ENCODE assay signal across 9 cellular contexts in genomic region chr20:34390769-34391447, GRCh38. TPM values are rescaled to one million over a fixed set of nuclear protein-coding genes. Genes with fewer than 3 reads are reported as not detected.
DNase-seq lines count a peak whose midpoint lies in the region; ATAC-seq and TF ChIP-seq lines count a peak whose summit lies in the region.
"Had no signal": no experiment of that assay in that cellular context is flagged by ENCODE, and none has a peak within 500 bp of the region (broad histone marks: within the 10 kb centered on the region; RNA-seq: fewer than 3 reads in every experiment).

No MANE protein-coding gene starts in this region.

- no peaks in the 10 kb centered on the region for H3K9me3 Mint-ChIP-seq in naive thymus-derived CD8-positive, alpha-beta T cell
- H3K9me3 Mint-ChIP-seq: IgD-negative memory B cell had no signal

- peak overlapping the region; percentile 42 for H3K9ac ChIP-seq in GM23248
- H3K9ac ChIP-seq in endocrine pancreas (ENCODE audit: control insufficient read depth, insufficient read depth, low read length), result no peak overlapping the region

- peaks cover 17 to 58% (median 34%) of the 10 kb centered on the region in 4 donors for H3K4me1 Mint-ChIP-seq in naive thymus-derived CD8-positive, alpha-beta T cell

- intact Hi-C loops in sigmoid colon (cut with DNase I), result no loop called here

- H3K4me3 ChIP-seq in GM23248 (peak overlapping the region; percentile 20; the same call in 1 of the 2 replicates), endocrine pancreas (ENCODE audit: control insufficient read depth, insufficient read depth, low read length) (peak overlapping the region; percentile 22), sigmoid colon (no peak overlapping the region)

- peaks cover 8% of the 10 kb centered on the region for H4K20me1 ChIP-seq in GM23248 (ENCODE audit: insufficient read depth)

- no peaks in the 10 kb centered on the region for H3K27me3 Mint-ChIP-seq in naive thymus-derived CD8-positive, alpha-beta T cell
- H3K27me3 Mint-ChIP-seq: IgD-negative memory B cell had no signal

- no peak for TF ChIP-seq EP300 in sigmoid colon (IDR thresholded peaks at IDR 0.05)

- POLR2A ChIA-PET in RWPE1 (lab: Yijun Ruan, JAX; ENCODE audit: low non-redundant PET), result no interaction called here
- POLR2A ChIA-PET in naive thymus-derived CD8-positive, alpha-beta T cell (lab: Charles Lee), result no interaction called here

- peaks cover 34% of the 10 kb centered on the region for H3F3A ChIP-seq in GM23248 (ENCODE audit: insufficient read depth)

- no peaks in the 10 kb centered on the region for H3K9me3 ChIP-seq in GM23248 (ENCODE audit: low read depth)
- no peaks in the 10 kb centered on the region for H3K9me3 ChIP-seq in endocrine pancreas (ENCODE audit: control insufficient read depth, low read length)
- H3K9me3 ChIP-seq in sigmoid colon, result no peaks in the 10 kb centered on the region

- peaks cover 0 to 55% (median 10%) of the 10 kb centered on the region in 3 donors for H3K36me3 Mint-ChIP-seq in naive thymus-derived CD8-positive, alpha-beta T cell

- TF ChIP-seq CTCF in RWPE1 (conservative IDR thresholded peaks at IDR 0.05; ENCODE audit: low read depth) (no peak), sigmoid colon (IDR thresholded peaks at IDR 0.05) (no peak)

- peak; percentile 91 for DNase-seq in GM23248
- DNase-seq in RWPE1 (ENCODE audit: low spot score), result peak; percentile 83
- DNase-seq in sigmoid colon, result peak; percentile 73
- DNase-seq in medulla oblongata (ENCODE audit: extremely low spot score), result no peak
- no peak for DNase-seq in NCI-H1694 (lab: John Stamatoyannopoulos, UW)
- no peak for DNase-seq in naive thymus-derived CD8-positive, alpha-beta T cell
- DNase-seq in OCI-M2 (lab: John Stamatoyannopoulos, UW; ENCODE audit: unreplicated experiment), result no peak

- peaks cover 52% of the 10 kb centered on the region for H3K4me1 ChIP-seq in GM23248 (ENCODE audit: insufficient read depth)
- peaks cover 24% of the 10 kb centered on the region for H3K4me1 ChIP-seq in endocrine pancreas (ENCODE audit: control insufficient read depth, insufficient read depth, low read length)
- H3K4me1 ChIP-seq in sigmoid colon, result peaks cover 0 to 45% (median 32%) of the 10 kb centered on the region in 4 donors

- H3K36me3 ChIP-seq in GM23248 (ENCODE audit: low read depth) (peaks cover 19% of the 10 kb centered on the region), endocrine pancreas (ENCODE audit: control insufficient read depth, insufficient read depth, low read length) (peaks cover 4% of the 10 kb centered on the region), sigmoid colon (peaks cover 0 to 28% (median 3%) of the 10 kb centered on the region in 4 donors)

- H3K27ac Mint-ChIP-seq in naive thymus-derived CD8-positive, alpha-beta T cell, result peak overlapping the region in 3 of 10 donors; percentile 4 to 52 (median 19)

- H3K27ac ChIP-seq in GM23248 (peak overlapping the region; percentile 87), RWPE1 (peak overlapping the region; percentile 78), sigmoid colon (peak overlapping the region in 1 of 4 donors; percentile 51)

- no peak for TF ChIP-seq POLR2A in sigmoid colon (IDR thresholded peaks at IDR 0.05)

- H3K4me3 Mint-ChIP-seq in naive thymus-derived CD8-positive, alpha-beta T cell, result no peak overlapping the region
- H3K4me3 Mint-ChIP-seq: IgD-negative memory B cell had no signal

- in situ Hi-C loops in GM23248 (cut with MboI), result no loop called here

- no peaks in the 10 kb centered on the region for H3K9me2 ChIP-seq in GM23248 (ENCODE audit: insufficient read depth)

- no peak for ATAC-seq in naive thymus-derived CD8-positive, alpha-beta T cell

- peaks cover 96% of the 10 kb centered on the region for H3K79me2 ChIP-seq in GM23248 (ENCODE audit: insufficient read depth)

- CTCF ChIA-PET in RWPE1 (lab: Yijun Ruan, JAX), result interaction anchor here (0.6 to 1.4 kb wide), 2 partner anchors 78 to 668 kb away, joined by 3 to 11 read pairs; no protein-coding TSS in a partner anchor

- peak overlapping the region; percentile 79 for H3K4me2 ChIP-seq in GM23248 (ENCODE audit: unreplicated experiment)

- H3K27me3 ChIP-seq in GM23248 (replicated peaks; ENCODE audit: insufficient read depth) (no peaks in the 10 kb centered on the region), endocrine pancreas (ENCODE audit: control insufficient read depth, insufficient read depth, low read length) (no peaks in the 10 kb centered on the region), sigmoid colon (no peaks in the 10 kb centered on the region)

- no peak overlapping the region for H2AFZ ChIP-seq in GM23248

- 7% methylated on average over 13 of the region's 13 CpGs for WGBS in GM23248 (ENCODE audit: low coverage in 1 of 2, low lambda C conversion rate in 2 of 2, missing lambda C conversion rate in 2 of 2), 2 experiments
- 43 to 68% methylated on average over 13 of the region's 13 CpGs for WGBS in sigmoid colon, 2 donors

RNA-seq across cellular contexts. Expression of gene ITCH, which starts 27.8 kb away (rescaled TPM):
- total RNA-seq in GM23248 (2014; rRNA removed; shearing (Covaris generic)), result 47.7 and 50.0 TPM in 2 replicates
- polyA plus RNA-seq in GM23248 (2016; fragmentation: Nextera tagmentation; extraction: Ambion mirVana) (28.5 and 31.0 TPM in 2 replicates), sigmoid colon (10 to 100 TPM; 16.3 to 26.6 (median 21.0) TPM)
- 10 to 100 TPM; 50.2 to 60.6 (median 55.2) TPM for total RNA-seq in sigmoid colon
- total RNA-seq in naive thymus-derived CD8-positive, alpha-beta T cell, result 10 to 100 TPM; 73.2 to 75.9 TPM
- polyA plus RNA-seq in naive thymus-derived CD8-positive, alpha-beta T cell, result 10 to 100 TPM; 12.6 to 19.6 (median 12.8) TPM

Comparison
In these comparisons a context has a peak if more than half of its experiments do, and no peak if none do; other contexts are left out.
1. DNase-seq: peak in GM23248 (single experiment), RWPE1 (single experiment) and sigmoid colon (single experiment); none in medulla oblongata (single experiment), NCI-H1694 (single experiment), naive thymus-derived CD8-positive, alpha-beta T cell (0 of 10) and OCI-M2 (single experiment).
2. H3K4me3 ChIP-seq: peak in GM23248 (single experiment) and endocrine pancreas (single experiment); none in sigmoid colon (0 of 4).